Comparison of ENCODE assay signal across 8 cellular contexts in genomic region chr9:122350577-122351355, GRCh38. TPM values are rescaled to one million over a fixed set of nuclear protein-coding genes. Genes with fewer than 3 reads are reported as not detected.
A peak's percentile ranks its signal among the peaks of the same experiment; 100 is the strongest.
DNase-seq lines count a peak whose midpoint lies in the region; ATAC-seq and TF ChIP-seq lines count a peak whose summit lies in the region.

No MANE protein-coding gene starts in this region.

- TF ChIP-seq RAD21 in SK-N-SH (IDR thresholded peaks at IDR 0.05; ENCODE audit: low read length), result peak; percentile 99

- H3K4me3 ChIP-seq in SK-N-SH (ENCODE audit: low read depth in 2 of 2, low read length in 1 of 2), result peak overlapping the region in 1 of 2 experiments; percentile 31; a peak in 1 of 4 replicates

- intact Hi-C loops in posterior cingulate gyrus (cut with DNase I), result loop anchor here (1.0 to 10.0 kb wide), 3 partner anchors 225 to 464 kb away; no protein-coding TSS in a partner anchor

- peak; percentile 92 for ATAC-seq in GM21723 (IDR thresholded peaks at IDR 0.05; ENCODE audit: unreplicated experiment)

- H3K27me3 ChIP-seq in SK-N-SH (ENCODE audit: insufficient read depth), result no peaks in the 10 kb centered on the region

- no peak overlapping the region for H3K27ac ChIP-seq in SK-N-SH (ENCODE audit: low read depth in 2 of 2, low read length in 1 of 2)

- DNase-seq in DMS79 (lab: John Stamatoyannopoulos, UW), result peak; percentile 29
- peak; percentile 89 for DNase-seq in SK-N-SH
- peak; percentile 67 for DNase-seq in activated gamma-delta T cell treated with anti-CD3 and anti-CD28 coated beads, Interleukin-2, amount 50 U/mL, for 16 hours (ENCODE audit: low read depth)
- DNase-seq in globus pallidus (ENCODE audit: low spot score), result peak; percentile 82
- DNase-seq in posterior cingulate gyrus, result peak; percentile 80 to 99 (median 90)
- peak; percentile 86 for DNase-seq in ureter (ENCODE audit: low spot score)

- WGBS in SK-N-SH (ENCODE audit: low lambda C conversion rate), result 49% methylated on average over 7 of the region's 11 CpGs

- H3K4me1 ChIP-seq in SK-N-SH (ENCODE audit: control insufficient read depth in 1 of 2, insufficient read depth in 2 of 2, low read depth in 1 of 2, low read length in 1 of 2), result peaks cover 0 to 6% of the 10 kb centered on the region in 2 experiments; a peak in 1 of 4 replicates

- TF ChIP-seq EP300 in SK-N-SH (IDR thresholded peaks at IDR 0.05; ENCODE audit: borderline replicate concordance in 1 of 2, low read depth in 1 of 2, low read length in 1 of 2), result no peak

- POLR2A ChIA-PET in SK-N-SH (lab: Yijun Ruan, JAX), result interaction anchor here (1.3 kb wide), 1 partner anchor 226 kb away, joined by 8 read pairs; no protein-coding TSS in a partner anchor

- H2AFZ ChIP-seq in SK-N-SH (ENCODE audit: low read depth), result no peak overlapping the region

- no peaks in the 10 kb centered on the region for H3K36me3 ChIP-seq in SK-N-SH (replicated peaks in 1 of 2; ENCODE audit: control insufficient read depth in 1 of 2, insufficient read depth in 2 of 2, low read length in 1 of 2)

- H3K9me3 ChIP-seq in SK-N-SH, result no peaks in the 10 kb centered on the region

- no peak overlapping the region for H3K9ac ChIP-seq in SK-N-SH

- H3F3A ChIP-seq in SK-N-SH (replicated peaks; ENCODE audit: insufficient read depth), result no peaks in the 10 kb centered on the region

- no peaks in the 10 kb centered on the region for H3K79me2 ChIP-seq in SK-N-SH (ENCODE audit: insufficient read depth)

- no peaks in the 10 kb centered on the region for H4K20me1 ChIP-seq in SK-N-SH (ENCODE audit: insufficient read depth)

- peak; percentile 91 for TF ChIP-seq CTCF in LNCAP (IDR thresholded peaks at IDR 0.05)
- TF ChIP-seq CTCF in SK-N-SH (IDR thresholded peaks at IDR 0.05), result peak; percentile 91

- H3K9me2 ChIP-seq in SK-N-SH, result no peaks in the 10 kb centered on the region

- H3K4me2 ChIP-seq in SK-N-SH, result no peak overlapping the region

- CTCF ChIA-PET in SK-N-SH (lab: Yijun Ruan, JAX), result interaction anchor here (0.6 to 21.3 kb wide), 71 partner anchors 8 to 998 kb away, joined by 3 to 528 read pairs (median 5); partner anchors contain the start of genes MORN5, MRRF, NDUFA8 and RBM18

TF ChIP-seq in SK-N-SH, 30 proteins besides CTCF, POLR2A, EP300 and RAD21:
- TF ChIP-seq SMC3 (IDR thresholded peaks at IDR 0.05; ENCODE audit: low read depth, low read length) (peak; percentile 100), TEAD4 (IDR thresholded peaks at IDR 0.05; ENCODE audit: borderline replicate concordance, insufficient read depth) (no peak)

RNA-seq across cellular contexts. Expression of gene PTGS1, which starts 20.1 kb away (rescaled TPM):
- polyA plus RNA-seq in SK-N-SH (2012; rRNA removed), result 4.0 and 5.4 TPM in 2 replicates
- polyA plus RNA-seq in SK-N-SH (2012; cell fraction: cytosol; rRNA removed), result 3.2 and 4.4 TPM in 2 replicates
- polyA plus RNA-seq in SK-N-SH (2012; cell fraction: nucleus; rRNA removed), result 4.9 and 5.0 TPM in 2 replicates
- total RNA-seq in ureter, result 12.5 TPM

Comparison
In these comparisons a context has a peak if more than half of its experiments do, and no peak if none do; other contexts are left out.
1. DNase-seq: peak in every context shown above with its lines; median percentile 90 in posterior cingulate gyrus; 89 in SK-N-SH; 86 in ureter; 82 in globus pallidus; 67 in activated gamma-delta T cell treated with anti-CD3 and anti-CD28 coated beads, Interleukin-2, amount 50 U/mL, for 16 hours; 29 in DMS79.